ENCODE assay signal across 10 cellular contexts in genomic region chr11:100908746-100909145, GRCh38.
DNase-seq lines count a peak whose midpoint lies in the region; ATAC-seq lines count a peak whose summit lies in the region.
"Had no signal": no experiment of that assay in that cellular context is flagged by ENCODE, and none has a peak within 500 bp of the region (broad histone marks: within the 10 kb centered on the region; RNA-seq: fewer than 3 reads in every experiment).

No MANE protein-coding gene starts in this region.

- intact Hi-C loops in activated T-helper 2 cell treated with anti-CD3 and anti-CD28 coated beads, Interferon-gamma antibody, Interleukin-2, Interleukin-4, amounts not matched to agents 10 μg/mL and 5 μg/mL and 100 μg/mL, durations not matched to agents 14 hours and 24 hours and 36 hours (cut with micrococcal nuclease), result no loop called here

- H3K9me3 Mint-ChIP-seq in stimulated activated naive B cell treated with anti-CD40 and anti-IgM and Interleukin-4, amounts not matched to agents 10 μg/mL and 1 μg/mL and 100 μg/mL, for 72 hours, result no peaks in the 10 kb centered on the region
- H3K9me3 Mint-ChIP-seq in activated T-helper 2 cell treated with anti-CD3 and anti-CD28 coated beads, Interferon-gamma antibody, Interleukin-2, Interleukin-4, amounts not matched to agents 10 μg/mL and 5 μg/mL and 100 μg/mL, durations not matched to agents 14 hours and 24 hours and 36 hours, result no peaks in the 10 kb centered on the region
- H3K9me3 Mint-ChIP-seq: dendritic cell treated with granulocyte-macrophage colony-stimulating factor and Interleukin-4, amounts not matched to agents 40 ng/mL and 50 ng/mL, for 4 days had no signal

- DNase-seq in NCI-H526 (lab: John Stamatoyannopoulos, UW), result peak; percentile 89 to 94
- no peak for DNase-seq in stimulated activated naive B cell treated with anti-CD40 and anti-IgM and Interleukin-4, amounts not matched to agents 10 μg/mL and 1 μg/mL and 100 μg/mL, for 72 hours
- no peak for DNase-seq in NCI-H446 treated with DMSO at 0.1 percent for 48 hours (lab: John Stamatoyannopoulos, UW)
- DNase-seq in activated T-helper 2 cell treated with anti-CD3 and anti-CD28 coated beads, Interferon-gamma antibody, Interleukin-2, Interleukin-4, amounts not matched to agents 10 μg/mL and 5 μg/mL and 100 μg/mL, durations not matched to agents 14 hours and 24 hours and 36 hours (ENCODE audit: low spot score), result no peak
- no peak for DNase-seq in HuH-7 (ENCODE audit: low spot score)
- DNase-seq: activated effector memory CD4-positive, alpha-beta T cell treated with Interleukin-2 at 50 U/mL for 16 hours; DMS79 had no signal

- peaks cover 5 to 14% of the 10 kb centered on the region in 2 donors for H3K36me3 Mint-ChIP-seq in stimulated activated naive B cell treated with anti-CD40 and anti-IgM and Interleukin-4, amounts not matched to agents 10 μg/mL and 1 μg/mL and 100 μg/mL, for 72 hours
- no peaks in the 10 kb centered on the region for H3K36me3 Mint-ChIP-seq in activated T-helper 2 cell treated with anti-CD3 and anti-CD28 coated beads, Interferon-gamma antibody, Interleukin-2, Interleukin-4, amounts not matched to agents 10 μg/mL and 5 μg/mL and 100 μg/mL, durations not matched to agents 14 hours and 24 hours and 36 hours (ENCODE audit: low read depth)

- H3K4me1 Mint-ChIP-seq in stimulated activated naive B cell treated with anti-CD40 and anti-IgM and Interleukin-4, amounts not matched to agents 10 μg/mL and 1 μg/mL and 100 μg/mL, for 72 hours, result peaks cover 13 to 33% of the 10 kb centered on the region in 2 donors
- H3K4me1 Mint-ChIP-seq in activated T-helper 2 cell treated with anti-CD3 and anti-CD28 coated beads, Interferon-gamma antibody, Interleukin-2, Interleukin-4, amounts not matched to agents 10 μg/mL and 5 μg/mL and 100 μg/mL, durations not matched to agents 14 hours and 24 hours and 36 hours (ENCODE audit: low read depth), result no peaks in the 10 kb centered on the region

- no peak overlapping the region for H3K4me3 Mint-ChIP-seq in stimulated activated naive B cell treated with anti-CD40 and anti-IgM and Interleukin-4, amounts not matched to agents 10 μg/mL and 1 μg/mL and 100 μg/mL, for 72 hours
- H3K4me3 Mint-ChIP-seq in activated T-helper 2 cell treated with anti-CD3 and anti-CD28 coated beads, Interferon-gamma antibody, Interleukin-2, Interleukin-4, amounts not matched to agents 10 μg/mL and 5 μg/mL and 100 μg/mL, durations not matched to agents 14 hours and 24 hours and 36 hours (ENCODE audit: low read depth), result no peak overlapping the region
- H3K4me3 Mint-ChIP-seq: dendritic cell treated with granulocyte-macrophage colony-stimulating factor and Interleukin-4, amounts not matched to agents 40 ng/mL and 50 ng/mL, for 4 days had no signal

- ATAC-seq in GM19324 (IDR thresholded peaks at IDR 0.05; ENCODE audit: low FRiP score, unreplicated experiment) (peak; percentile 67), HG02884 (IDR thresholded peaks at IDR 0.05; ENCODE audit: unreplicated experiment) (peak; percentile 37)
- peak; percentile 28 to 31 for ATAC-seq in stimulated activated naive B cell treated with anti-CD40 and anti-IgM and Interleukin-4, amounts not matched to agents 10 μg/mL and 1 μg/mL and 100 μg/mL, for 72 hours (replicated peaks)

- no peak overlapping the region for H3K27ac Mint-ChIP-seq in stimulated activated naive B cell treated with anti-CD40 and anti-IgM and Interleukin-4, amounts not matched to agents 10 μg/mL and 1 μg/mL and 100 μg/mL, for 72 hours
- H3K27ac Mint-ChIP-seq in activated T-helper 2 cell treated with anti-CD3 and anti-CD28 coated beads, Interferon-gamma antibody, Interleukin-2, Interleukin-4, amounts not matched to agents 10 μg/mL and 5 μg/mL and 100 μg/mL, durations not matched to agents 14 hours and 24 hours and 36 hours, result no peak overlapping the region
- H3K27ac Mint-ChIP-seq: dendritic cell treated with granulocyte-macrophage colony-stimulating factor and Interleukin-4, amounts not matched to agents 40 ng/mL and 50 ng/mL, for 4 days had no signal

- peaks cover 0 to 4% of the 10 kb centered on the region in 2 donors for H3K27me3 Mint-ChIP-seq in stimulated activated naive B cell treated with anti-CD40 and anti-IgM and Interleukin-4, amounts not matched to agents 10 μg/mL and 1 μg/mL and 100 μg/mL, for 72 hours
- no peaks in the 10 kb centered on the region for H3K27me3 Mint-ChIP-seq in activated T-helper 2 cell treated with anti-CD3 and anti-CD28 coated beads, Interferon-gamma antibody, Interleukin-2, Interleukin-4, amounts not matched to agents 10 μg/mL and 5 μg/mL and 100 μg/mL, durations not matched to agents 14 hours and 24 hours and 36 hours (ENCODE audit: low read depth)

Comparison
In these comparisons a context has a peak if more than half of its experiments do, and no peak if none do; other contexts are left out.
1. DNase-seq: peak in NCI-H526 (2 of 2); none in stimulated activated naive B cell treated with anti-CD40 and anti-IgM and Interleukin-4, amounts not matched to agents 10 μg/mL and 1 μg/mL and 100 μg/mL, for 72 hours (single experiment), NCI-H446 treated with DMSO at 0.1 percent for 48 hours (single experiment), activated T-helper 2 cell treated with anti-CD3 and anti-CD28 coated beads, Interferon-gamma antibody, Interleukin-2, Interleukin-4, amounts not matched to agents 10 μg/mL and 5 μg/mL and 100 μg/mL, durations not matched to agents 14 hours and 24 hours and 36 hours (single experiment) and HuH-7 (single experiment).
2. Peak in every context shown above with its lines, with median percentiles within 50 percentile points of each other: ATAC-seq.